1 cellular context compared by ENCODE assay signal in genomic region chr18:26453370-26454030, GRCh38.
TF ChIP-seq lines count a peak whose summit lies in the region.

No MANE protein-coding gene starts in this region.

TF ChIP-seq in SK-N-SH, 30 proteins besides CTCF, POLR2A, EP300 and RAD21 (continued from another document):
- TF ChIP-seq REST (IDR thresholded peaks at IDR 0.05; ENCODE audit: low read depth, low read length) (no peak), IRF3 (IDR thresholded peaks at IDR 0.05; ENCODE audit: low read depth, low read length) (no peak), SIN3A (IDR thresholded peaks at IDR 0.05; ENCODE audit: borderline replicate concordance, low read depth, low read length) (no peak), EZH2phosphoT487 (IDR thresholded peaks at IDR 0.05; ENCODE audit: borderline replicate concordance, low read depth) (no peak), POLR2AphosphoS5 (IDR thresholded peaks at IDR 0.05; ENCODE audit: low read depth, low read length) (no peak), FOXM1 (IDR thresholded peaks at IDR 0.05; ENCODE audit: low read depth) (no peak), RFX5 (IDR thresholded peaks at IDR 0.05; ENCODE audit: low read length) (no peak), CHD2 (IDR thresholded peaks at IDR 0.05; ENCODE audit: low read length, partially characterized antibody) (no peak), MXI1 (IDR thresholded peaks at IDR 0.05; ENCODE audit: low read depth, low read length) (no peak), RCOR1 (IDR thresholded peaks at IDR 0.05; ENCODE audit: low read length) (no peak), YY1 (IDR thresholded peaks at IDR 0.05; ENCODE audit: low read depth) (no peak)
- TF ChIP-seq, protein P1, sequence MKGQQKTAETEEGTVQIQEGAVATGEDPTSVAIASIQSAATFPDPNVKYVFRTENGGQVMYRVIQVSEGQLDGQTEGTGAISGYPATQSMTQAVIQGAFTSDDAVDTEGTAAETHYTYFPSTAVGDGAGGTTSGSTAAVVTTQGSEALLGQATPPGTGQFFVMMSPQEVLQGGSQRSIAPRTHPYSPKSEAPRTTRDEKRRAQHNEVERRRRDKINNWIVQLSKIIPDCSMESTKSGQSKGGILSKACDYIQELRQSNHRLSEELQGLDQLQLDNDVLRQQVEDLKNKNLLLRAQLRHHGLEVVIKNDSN (IDR thresholded peaks at IDR 0.05; ENCODE audit: borderline replicate concordance, low read depth), result no peak
